ENCODE assay signal across 22 cellular contexts in genomic region chr12:42498549-42499247, GRCh38.
DNase-seq lines count a peak whose midpoint lies in the region; ATAC-seq, FAIRE-seq and TF ChIP-seq lines count a peak whose summit lies in the region.
"Had no signal": no experiment of that assay in that cellular context is flagged by ENCODE, and none has a peak within 500 bp of the region (broad histone marks: within the 10 kb centered on the region; RNA-seq: fewer than 3 reads in every experiment).

No MANE protein-coding gene starts in this region.

- no peak overlapping the region for H3K27ac Mint-ChIP-seq in stimulated activated effector memory CD8-positive, alpha-beta T cell treated with anti-CD3 and anti-CD28 coated beads, Interleukin-12 subunit alpha, Interleukin-12 subunit beta, amount 100 ng/mL, for 72 hours

- no TSS peak for BruUV-seq in GM12878 (replicated peaks; lab: Mats Ljungman, UMichigan)

- peaks cover 5% of the 10 kb centered on the region for H3K36me3 ChIP-seq in cardiac muscle cell
- H3K36me3 ChIP-seq in GM12878 (ENCODE audit: control insufficient read depth in 2 of 2, insufficient read depth in 2 of 2, low read length in 1 of 2), result no peaks in the 10 kb centered on the region
- H3K36me3 ChIP-seq: MG63, SJCRH30 had no signal

- peak; percentile 27 for FAIRE-seq in GM12878 (lab: Jason Lieb, UNC)
- FAIRE-seq: A549, H1 had no signal

- H3K4me2 ChIP-seq in GM12878 (ENCODE audit: control insufficient read depth, insufficient read depth), result no peak overlapping the region
- H3K4me2 ChIP-seq: A549, KMS-11 had no signal

- TF ChIP-seq CTCF in cardiac muscle cell (IDR thresholded peaks at IDR 0.05; ENCODE audit: low read depth, low read length) (no peak), GM12878 (IDR thresholded peaks at IDR 0.05 in 2 of 3, conservative IDR thresholded peaks at IDR 0.05 in 1 of 3; ENCODE audit: control insufficient read depth in 2 of 3, extremely low read depth in 1 of 3, insufficient read depth in 1 of 3, low read depth in 3 of 3, low read length in 3 of 3) (no peak), fibroblast of pulmonary artery (IDR thresholded peaks at IDR 0.05; ENCODE audit: low read length, missing control alignments) (no peak)

- no peak for TF ChIP-seq RAD21 in GM12878 (IDR thresholded peaks at IDR 0.05; ENCODE audit: insufficient read depth, low read depth, low read length)

- H3K9me3 ChIP-seq in cardiac muscle cell (ENCODE audit: low read depth), result no peaks in the 10 kb centered on the region
- H3K9me3 ChIP-seq in GM12878 (replicated peaks; ENCODE audit: control insufficient read depth, insufficient read depth, low read length), result no peaks in the 10 kb centered on the region
- H3K9me3 ChIP-seq: A549, Caco-2, MG63, SJCRH30 had no signal

- H3K4me1 ChIP-seq in cardiac muscle cell (ENCODE audit: low read depth) (peaks cover 12% of the 10 kb centered on the region), GM12878 (ENCODE audit: control insufficient read depth, insufficient read depth, low read length) (no peaks in the 10 kb centered on the region)
- H3K4me1 ChIP-seq: A549, Caco-2 had no signal

- no peak for TF ChIP-seq EP300 in GM12878 (IDR thresholded peaks at IDR 0.05; ENCODE audit: borderline replicate concordance in 1 of 2, control insufficient read depth in 1 of 2, low read depth in 2 of 2, low read length in 2 of 2)

- H3K9ac ChIP-seq in GM12878 (ENCODE audit: control insufficient read depth, insufficient read depth, low read length), result no peak overlapping the region
- H3K9ac ChIP-seq: KMS-11 had no signal

- no peak for TF ChIP-seq POLR2A in GM12878 (IDR thresholded peaks at IDR 0.05; ENCODE audit: low read depth, low read length)

- H3K9me3 Mint-ChIP-seq in stimulated activated effector memory CD8-positive, alpha-beta T cell treated with anti-CD3 and anti-CD28 coated beads, Interleukin-12 subunit alpha, Interleukin-12 subunit beta, amount 100 ng/mL, for 72 hours, result no peaks in the 10 kb centered on the region

- H3K27me3 ChIP-seq in cardiac muscle cell (no peaks in the 10 kb centered on the region), GM12878 (replicated peaks in 1 of 2; ENCODE audit: control insufficient read depth in 2 of 2, insufficient read depth in 2 of 2, low read length in 1 of 2) (no peaks in the 10 kb centered on the region; a peak in 1 of 4 replicates)
- H3K27me3 ChIP-seq: MG63 had no signal

- H3K79me2 ChIP-seq in GM12878 (ENCODE audit: control insufficient read depth, insufficient read depth, low read length), result no peaks in the 10 kb centered on the region

- intact Hi-C loops in Right ventricle myocardium superior (cut with DNase I) (no loop called here), GM12878 (cut with micrococcal nuclease; ENCODE audit: unreplicated experiment) (no loop called here)

- H3K27ac ChIP-seq in cardiac muscle cell, result peak overlapping the region; percentile 29
- no peak overlapping the region for H3K27ac ChIP-seq in GM12878 (ENCODE audit: control insufficient read depth, insufficient read depth)
- H3K27ac ChIP-seq: A549, KMS-11, RWPE1, SJCRH30 had no signal

- POLR2A ChIA-PET in GM12878 (lab: Charles Lee), result no interaction called here

- SMC1A ChIA-PET in GM12878 (lab: Charles Lee; ENCODE audit: uncharacterized antibody, unreplicated experiment), result interaction anchor here (0.6 to 1.0 kb wide), 4 partner anchors 8 to 95 kb away, joined by 3 read pairs; no protein-coding TSS in a partner anchor

- DNase-seq in cardiac muscle cell (ENCODE audit: low read depth in 1 of 2, low spot score in 1 of 2) (peak in 1 of 2 donors; percentile 28), Right ventricle myocardium superior (no peak), GM12878 (ENCODE audit: low read depth, low spot score) (no peak), fibroblast of pulmonary artery (ENCODE audit: low read depth) (peak; percentile 7), Kasumi-1 (lab: John Stamatoyannopoulos, UW) (no peak)
- no peak for DNase-seq in stimulated activated effector memory CD8-positive, alpha-beta T cell treated with anti-CD3 and anti-CD28 coated beads, Interleukin-12 subunit alpha, Interleukin-12 subunit beta, amount 100 ng/mL, for 72 hours (ENCODE audit: low spot score in 2 of 2)
- no peak for DNase-seq in stimulated activated CD4-positive, alpha-beta T cell treated with anti-CD3 and anti-CD28 coated beads, Interleukin-2, amount 100 ng/mL, for 24 hours
- DNase-seq: C1 segment of cervical spinal cord, Caco-2, DMS153, MG63, NCI-H1092 treated with DMSO at 0.1 percent for 48 hours, NCI-H1694, NCI-H510A treated with DMSO at 0.1 percent for 48 hours, NCI-H82, PC-3, SJCRH30 had no signal

- no peak overlapping the region for H3K4me3 Mint-ChIP-seq in stimulated activated effector memory CD8-positive, alpha-beta T cell treated with anti-CD3 and anti-CD28 coated beads, Interleukin-12 subunit alpha, Interleukin-12 subunit beta, amount 100 ng/mL, for 72 hours

- H3K4me1 Mint-ChIP-seq in stimulated activated effector memory CD8-positive, alpha-beta T cell treated with anti-CD3 and anti-CD28 coated beads, Interleukin-12 subunit alpha, Interleukin-12 subunit beta, amount 100 ng/mL, for 72 hours, result peaks cover 5% of the 10 kb centered on the region

- RAD21 ChIA-PET in GM12878 (lab: Charles Lee; ENCODE audit: unreplicated experiment), result no interaction called here

- ATAC-seq in Right ventricle myocardium superior (ENCODE audit: poor library complexity), result no peak
- ATAC-seq in GM12878, result peak; percentile 48
- peak; percentile 77 for ATAC-seq in stimulated activated effector memory CD8-positive, alpha-beta T cell treated with anti-CD3 and anti-CD28 coated beads, Interleukin-12 subunit alpha, Interleukin-12 subunit beta, amount 100 ng/mL, for 72 hours
- ATAC-seq in GM19467 (IDR thresholded peaks at IDR 0.05; ENCODE audit: unreplicated experiment), result no peak
- ATAC-seq: A549, PC-3 had no signal

- H3K36me3 Mint-ChIP-seq in stimulated activated effector memory CD8-positive, alpha-beta T cell treated with anti-CD3 and anti-CD28 coated beads, Interleukin-12 subunit alpha, Interleukin-12 subunit beta, amount 100 ng/mL, for 72 hours, result no peaks in the 10 kb centered on the region

- no peaks in the 10 kb centered on the region for H4K20me1 ChIP-seq in GM12878 (ENCODE audit: control insufficient read depth, insufficient read depth)

- CTCF ChIA-PET in GM12878 (lab: Yijun Ruan, JAX), result no interaction called here

- no peak overlapping the region for H2AFZ ChIP-seq in GM12878 (ENCODE audit: control insufficient read depth, low read depth, low read length)

- in situ Hi-C loops in GM12878 (cut with MboI), result no loop called here

- WGBS in GM12878 (ENCODE audit: insufficient coverage, insufficient replicate concordance, low lambda C conversion rate, missing lambda C conversion rate), result 38% methylated on average over 3 of the region's 3 CpGs

- H3K4me3 ChIP-seq in cardiac muscle cell (no peak overlapping the region), GM12878 (no peak overlapping the region), fibroblast of pulmonary artery (replicated peaks; ENCODE audit: low read depth, low read length) (no peak overlapping the region)
- H3K4me3 ChIP-seq: A549, MG63, SJCRH30 had no signal

TF ChIP-seq in GM12878, 131 proteins besides CTCF, POLR2A, EP300 and RAD21 (continues in another document):
- TF ChIP-seq ATF2 (IDR thresholded peaks at IDR 0.05; ENCODE audit: low read length) (no peak), SRF (IDR thresholded peaks at IDR 0.05; ENCODE audit: low read depth in 2 of 2, low read length in 2 of 2) (no peak), TAF1 (IDR thresholded peaks at IDR 0.05; ENCODE audit: borderline replicate concordance, low read depth, low read length) (no peak), PRDM15 (CRISPR knock-in tag; IDR thresholded peaks at IDR 0.05) (no peak), CBX3 (IDR thresholded peaks at IDR 0.05; ENCODE audit: borderline replicate concordance, low read depth) (no peak)

Comparison
In these comparisons a context has a peak if more than half of its experiments do, and no peak if none do; other contexts are left out.
1. ATAC-seq: peak in GM12878 (single experiment) and stimulated activated effector memory CD8-positive, alpha-beta T cell treated with anti-CD3 and anti-CD28 coated beads, Interleukin-12 subunit alpha, Interleukin-12 subunit beta, amount 100 ng/mL, for 72 hours (single experiment); none in Right ventricle myocardium superior (single experiment) and GM19467 (single experiment).